8 cellular contexts compared by ENCODE assay signal in the genomic region with DNA sequence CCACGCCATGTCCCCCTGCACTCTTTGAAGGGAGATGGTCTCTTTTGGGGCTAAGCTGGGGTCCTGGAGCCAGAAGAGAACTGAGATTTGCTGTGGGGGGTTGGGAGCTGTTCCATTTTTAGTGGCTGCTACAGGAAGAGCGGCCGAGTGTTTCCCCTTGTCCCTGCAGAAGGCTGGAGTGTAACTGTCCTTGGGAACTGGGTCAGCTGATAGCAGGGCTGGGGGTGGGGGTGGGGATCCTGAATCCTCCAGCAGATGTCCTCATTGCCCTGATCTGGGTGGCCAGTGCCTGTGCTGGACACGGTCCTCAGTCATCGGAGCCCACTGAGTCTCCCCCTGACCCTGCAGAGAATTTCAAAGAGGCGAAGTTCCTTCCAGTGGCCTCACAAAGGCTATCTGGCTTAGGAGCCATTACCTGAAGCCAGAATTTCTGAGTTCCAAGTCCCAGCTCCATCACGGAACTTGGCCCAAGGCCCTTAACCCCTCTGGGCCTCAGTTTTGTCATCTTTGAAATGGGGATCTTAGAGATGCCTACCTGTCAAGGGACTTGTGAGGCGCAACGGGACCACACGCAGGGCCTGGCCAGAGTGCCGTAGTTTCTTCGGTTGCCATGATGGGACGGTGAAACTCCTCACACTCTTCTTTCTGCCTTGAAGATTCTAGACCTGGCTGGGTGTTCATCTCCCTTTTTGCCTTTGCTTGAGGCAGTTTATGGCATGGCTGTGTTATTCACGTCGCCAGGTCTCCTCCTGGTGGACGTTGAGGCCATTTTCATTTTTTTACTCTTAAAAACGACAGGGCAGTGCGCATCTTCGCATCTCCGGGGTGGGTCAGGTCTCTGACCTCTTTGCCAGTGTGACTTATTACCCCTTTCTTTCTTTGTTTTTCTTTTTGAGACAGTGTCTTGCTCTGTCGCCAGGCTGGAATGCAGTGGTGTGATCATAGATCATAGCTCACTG. TPM values are rescaled to one million over a fixed set of nuclear protein-coding genes. Genes with fewer than 3 reads are reported as not detected.
DNase-seq lines count a peak whose midpoint lies in the region; ATAC-seq, FAIRE-seq and TF ChIP-seq lines count a peak whose summit lies in the region.

No MANE protein-coding gene starts in this region.

- H3K27ac ChIP-seq in kidney (ENCODE audit: low read depth in 2 of 2, low read length in 2 of 2): peak overlapping the region; percentile 82 to 86

- peak overlapping the region in 1 of 2 donors; percentile 41 for H3K4me3 ChIP-seq in kidney (ENCODE audit: low read length in 2 of 2)

- intact Hi-C loops in kidney (cut with DNase I): loop anchor here (10.0 kb wide), 1 partner anchor 55 kb away; a partner anchor contains a TSS

- H3K9ac ChIP-seq in kidney (ENCODE audit: low read length in 2 of 2): peak overlapping the region; percentile 2 to 62

- peaks cover 3% of the 10 kb centered on the region for H3K36me3 Mint-ChIP-seq in activated naive CD8-positive, alpha-beta T cell
- peaks cover 18% of the 10 kb centered on the region for H3K36me3 Mint-ChIP-seq in activated naive CD8-positive, alpha-beta T cell treated with anti-CD3 and anti-CD28 coated beads, Interleukin-2, amount 50 U/mL, for 24 hours (ENCODE audit: low read depth)
- peaks cover 35% of the 10 kb centered on the region for H3K36me3 Mint-ChIP-seq in brain

- no peak for ATAC-seq in activated naive CD8-positive, alpha-beta T cell treated with anti-CD3 and anti-CD28 coated beads, Interleukin-2, amount 50 U/mL, for 24 hours
- no peak for ATAC-seq in stimulated activated naive CD8-positive, alpha-beta T cell treated with anti-CD3 and anti-CD28 coated beads, Interleukin-15, amount 100 ng/mL, for 72 hours

- no peak overlapping the region for H3K4me3 Mint-ChIP-seq in activated naive CD8-positive, alpha-beta T cell
- no peak overlapping the region for H3K4me3 Mint-ChIP-seq in activated naive CD8-positive, alpha-beta T cell treated with anti-CD3 and anti-CD28 coated beads, Interleukin-2, amount 50 U/mL, for 24 hours
- H3K4me3 Mint-ChIP-seq in brain: no peak overlapping the region
- no peak overlapping the region for H3K4me3 Mint-ChIP-seq in stimulated activated naive CD8-positive, alpha-beta T cell treated with anti-CD3 and anti-CD28 coated beads, Interleukin-15, amount 100 ng/mL, for 72 hours

- H3K9me3 ChIP-seq in kidney (ENCODE audit: control insufficient read depth in 1 of 2, low read length in 2 of 2): no peaks in the 10 kb centered on the region

- TF ChIP-seq POLR2A in GM12891 (IDR thresholded peaks at IDR 0.05; ENCODE audit: low read depth, low read length): no peak

- H3K27me3 Mint-ChIP-seq in activated naive CD8-positive, alpha-beta T cell: no peaks in the 10 kb centered on the region
- H3K27me3 Mint-ChIP-seq in activated naive CD8-positive, alpha-beta T cell treated with anti-CD3 and anti-CD28 coated beads, Interleukin-2, amount 50 U/mL, for 24 hours: no peaks in the 10 kb centered on the region
- H3K27me3 Mint-ChIP-seq in brain: no peaks in the 10 kb centered on the region
- H3K27me3 Mint-ChIP-seq in stimulated activated naive CD8-positive, alpha-beta T cell treated with anti-CD3 and anti-CD28 coated beads, Interleukin-15, amount 100 ng/mL, for 72 hours: no peaks in the 10 kb centered on the region

- TF ChIP-seq CTCF in brain (conservative IDR thresholded peaks at IDR 0.05) (peak in 1 of 2 experiments; percentile 16), kidney (IDR thresholded peaks at IDR 0.05; ENCODE audit: borderline replicate concordance, extremely low read depth, insufficient read depth) (peak; percentile 59)

- H3K36me3 ChIP-seq in kidney (ENCODE audit: control insufficient read depth in 1 of 2, insufficient read depth in 2 of 2, low read length in 2 of 2): peaks cover 6 to 10% of the 10 kb centered on the region in 2 donors

- H3K27ac Mint-ChIP-seq in activated naive CD8-positive, alpha-beta T cell: peak overlapping the region; percentile 28
- H3K27ac Mint-ChIP-seq in activated naive CD8-positive, alpha-beta T cell treated with anti-CD3 and anti-CD28 coated beads, Interleukin-2, amount 50 U/mL, for 24 hours: no peak overlapping the region
- peak overlapping the region; percentile 14 to 82 (median 58) for H3K27ac Mint-ChIP-seq in brain
- H3K27ac Mint-ChIP-seq in stimulated activated naive CD8-positive, alpha-beta T cell treated with anti-CD3 and anti-CD28 coated beads, Interleukin-15, amount 100 ng/mL, for 72 hours: peak overlapping the region; percentile 14 to 40

- no peak for FAIRE-seq in kidney (lab: Jason Lieb, UNC)
- FAIRE-seq in GM12891 (lab: Jason Lieb, UNC): no peak
- no peak for FAIRE-seq in HTR-8/SVneo (lab: Jason Lieb, UNC)

- H3K4me1 ChIP-seq in kidney (ENCODE audit: control insufficient read depth in 1 of 2, insufficient read depth in 1 of 2, low read depth in 1 of 2, low read length in 2 of 2): peaks cover 49 to 56% of the 10 kb centered on the region in 2 donors

- peaks cover 18% of the 10 kb centered on the region for H3K4me1 Mint-ChIP-seq in activated naive CD8-positive, alpha-beta T cell (ENCODE audit: low read depth)
- H3K4me1 Mint-ChIP-seq in activated naive CD8-positive, alpha-beta T cell treated with anti-CD3 and anti-CD28 coated beads, Interleukin-2, amount 50 U/mL, for 24 hours: peaks cover 9% of the 10 kb centered on the region
- H3K4me1 Mint-ChIP-seq in brain: peaks cover 37% of the 10 kb centered on the region
- H3K4me1 Mint-ChIP-seq in stimulated activated naive CD8-positive, alpha-beta T cell treated with anti-CD3 and anti-CD28 coated beads, Interleukin-15, amount 100 ng/mL, for 72 hours: peaks cover 27% of the 10 kb centered on the region

- no peak for DNase-seq in activated naive CD8-positive, alpha-beta T cell treated with anti-CD3 and anti-CD28 coated beads, Interleukin-2, amount 50 U/mL, for 24 hours
- DNase-seq in kidney (no peak), GM12891 (ENCODE audit: insufficient read length, low spot score) (no peak), HTR-8/SVneo (ENCODE audit: insufficient read length, low spot score) (no peak), 8988T (no peak)
- DNase-seq in stimulated activated naive CD8-positive, alpha-beta T cell treated with anti-CD3 and anti-CD28 coated beads, Interleukin-15, amount 100 ng/mL, for 72 hours: no peak

- no peaks in the 10 kb centered on the region for H3K9me3 Mint-ChIP-seq in activated naive CD8-positive, alpha-beta T cell (ENCODE audit: low read depth)
- no peaks in the 10 kb centered on the region for H3K9me3 Mint-ChIP-seq in activated naive CD8-positive, alpha-beta T cell treated with anti-CD3 and anti-CD28 coated beads, Interleukin-2, amount 50 U/mL, for 24 hours
- H3K9me3 Mint-ChIP-seq in brain: no peaks in the 10 kb centered on the region
- no peaks in the 10 kb centered on the region for H3K9me3 Mint-ChIP-seq in stimulated activated naive CD8-positive, alpha-beta T cell treated with anti-CD3 and anti-CD28 coated beads, Interleukin-15, amount 100 ng/mL, for 72 hours

TF ChIP-seq in GM12891, 5 proteins besides CTCF, POLR2A, EP300 and RAD21:
- TF ChIP-seq PAX5 (IDR thresholded peaks at IDR 0.05; ENCODE audit: insufficient read depth, low read length, severe bottlenecking) (no peak), POU2F2 (IDR thresholded peaks at IDR 0.05; ENCODE audit: low read depth, low read length) (no peak), SPI1 (IDR thresholded peaks at IDR 0.05; ENCODE audit: low read depth, low read length) (no peak), POLR2AphosphoS5 (IDR thresholded peaks at IDR 0.05; ENCODE audit: low read depth, low read length) (no peak)

RNA-seq across cellular contexts. Expression of a gene that starts 51.9 kb away (rescaled TPM):
- polyA plus RNA-seq in brain (ENCODE audit: insufficient read depth, low read depth, low replicate concordance) (134 TPM), kidney (ENCODE audit: insufficient read depth, low read depth, low replicate concordance) (79.0 TPM)
- 226 TPM for total RNA-seq in kidney
- 78.4 TPM for polyA plus RNA-seq in GM12891 (2012; ENCODE audit: low read depth, missing spikeins)
